Comparison of ENCODE assay signal across 9 cellular contexts in the genomic region with DNA sequence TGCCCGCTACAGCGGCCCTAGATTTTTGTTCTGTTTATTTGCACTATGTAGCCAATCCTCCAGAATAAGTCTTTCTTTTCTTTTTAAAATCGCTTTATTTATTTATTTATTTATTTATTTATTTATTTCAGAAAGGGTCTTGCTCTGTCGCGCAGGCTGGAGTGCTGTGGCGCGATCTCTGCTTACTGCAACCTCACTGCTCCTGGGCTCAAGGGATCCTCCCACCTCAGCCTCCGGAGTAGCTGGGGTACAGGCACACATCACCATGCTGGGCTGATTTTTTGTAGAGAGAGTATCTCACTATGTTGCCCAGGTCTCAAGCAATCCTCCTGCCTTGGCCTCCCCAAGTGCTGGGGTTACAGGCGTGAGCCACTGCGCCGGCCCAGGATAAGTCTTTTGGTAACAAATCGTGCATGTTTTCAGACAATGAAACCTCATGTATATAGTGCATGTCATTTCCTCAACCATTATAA. TPM values are rescaled to one million over a fixed set of nuclear protein-coding genes. Genes with fewer than 3 reads are reported as not detected.
A peak's percentile ranks its signal among the peaks of the same experiment; 100 is the strongest.
DNase-seq lines count a peak whose midpoint lies in the region; ATAC-seq and TF ChIP-seq lines count a peak whose summit lies in the region.
"Had no signal": no experiment of that assay in that cellular context is flagged by ENCODE, and none has a peak within 500 bp of the region (broad histone marks: within the 10 kb centered on the region; RNA-seq: fewer than 3 reads in every experiment).

No MANE protein-coding gene starts in this region.

- intact Hi-C loops in gastrocnemius medialis (cut with DNase I; ENCODE audit: low total_unique reads), result loop anchor here (2.0 kb wide), 1 partner anchor 41 kb away; a partner anchor contains a TSS

- TF ChIP-seq CTCF in GM23338 (conservative IDR thresholded peaks at IDR 0.05; ENCODE audit: low read depth in 2 of 2), result no peak
- TF ChIP-seq CTCF in fibroblast of villous mesenchyme (IDR thresholded peaks at IDR 0.05; ENCODE audit: insufficient read depth, low read depth, low read length), result no peak
- TF ChIP-seq CTCF in gastrocnemius medialis (IDR thresholded peaks at IDR 0.05 in 4 of 5, conservative IDR thresholded peaks at IDR 0.05 in 1 of 5), result no peak
- TF ChIP-seq CTCF in GM10266 (IDR thresholded peaks at IDR 0.05; ENCODE audit: control insufficient read depth, insufficient read depth, low read depth, missing control alignments), result no peak

- H3K9me3 Mint-ChIP-seq in GM23338, result no peaks in the 10 kb centered on the region

- H4K20me1 ChIP-seq in GM23338 (replicated peaks; ENCODE audit: insufficient read depth), result peaks cover 15% of the 10 kb centered on the region

- DNase-seq in GM23338 (ENCODE audit: low spot score) (no peak), SK-N-MC (ENCODE audit: low read depth, low spot score) (no peak), fibroblast of villous mesenchyme (ENCODE audit: low read depth) (no peak), gastrocnemius medialis (no peak), GOT3 (lab: John Stamatoyannopoulos, UW) (no peak), GM10266 (ENCODE audit: extremely low spot score) (no peak), 8988T (no peak)

- in situ Hi-C loops in gastrocnemius medialis (cut with MboI; ENCODE audit: low sequenced_read_pairs in 4 of 4), result loop anchor here (10.0 to 25.0 kb wide), 4 partner anchors 55 to 258 kb away; a partner anchor contains a TSS

- no peak for TF ChIP-seq POLR2A in gastrocnemius medialis (IDR thresholded peaks at IDR 0.05)

- no peak overlapping the region for H3K9ac ChIP-seq in SK-N-MC (ENCODE audit: insufficient read length)

- H3K9me3 ChIP-seq in SK-N-MC (ENCODE audit: low read depth, low read length), result no peaks in the 10 kb centered on the region
- H3K9me3 ChIP-seq in gastrocnemius medialis, result no peaks in the 10 kb centered on the region

- no peaks in the 10 kb centered on the region for H3K36me3 ChIP-seq in GM23338 (ENCODE audit: insufficient read depth)
- H3K36me3 ChIP-seq in SK-N-MC (ENCODE audit: insufficient read depth, low read length), result peaks cover 11% of the 10 kb centered on the region
- H3K36me3 ChIP-seq in gastrocnemius medialis, result peaks cover 0 to 14% of the 10 kb centered on the region in 2 donors

- ATAC-seq in GM23338 (no peak), gastrocnemius medialis (no peak), HG03378 (IDR thresholded peaks at IDR 0.05; ENCODE audit: unreplicated experiment) (no peak)

- peaks cover 13% of the 10 kb centered on the region for H3K4me1 Mint-ChIP-seq in GM23338

- peaks cover 11% of the 10 kb centered on the region for H3K27me3 Mint-ChIP-seq in GM23338 (ENCODE audit: insufficient read depth, low read depth, poor library complexity)

- peaks cover 15% of the 10 kb centered on the region for H3K79me2 ChIP-seq in GM23338 (replicated peaks; ENCODE audit: insufficient read depth)

- no peak overlapping the region for H3K27ac Mint-ChIP-seq in GM23338

- H3K27ac ChIP-seq in GM23338 (ENCODE audit: low read depth), result no peak overlapping the region
- no peak overlapping the region for H3K27ac ChIP-seq in SK-N-MC
- H3K27ac ChIP-seq in gastrocnemius medialis, result peak overlapping the region; percentile 71 to 92 (median 88)

- H3K36me3 Mint-ChIP-seq in GM23338 (ENCODE audit: low read depth), result peaks cover 9% of the 10 kb centered on the region

- no peak overlapping the region for H3K4me2 ChIP-seq in GM23338

- no peaks in the 10 kb centered on the region for H3K9me2 ChIP-seq in GM23338 (ENCODE audit: insufficient read depth)

- H3K4me1 ChIP-seq in GM23338 (ENCODE audit: insufficient read depth), result peaks cover 10% of the 10 kb centered on the region
- peaks cover 16 to 19% of the 10 kb centered on the region in 2 donors for H3K4me1 ChIP-seq in gastrocnemius medialis

- peak overlapping the region; percentile 42 for H3K4me3 Mint-ChIP-seq in GM23338

- H3F3A ChIP-seq in GM23338 (replicated peaks; ENCODE audit: low read depth), result 0 out of 2 replicates have a peak, but pooled peaks cover 6% of the 10 kb centered on the region

- no peak overlapping the region; the same call in 1 of the 2 replicates for H2AFZ ChIP-seq in GM23338

- H3K4me3 ChIP-seq in GM23338 (peak overlapping the region; percentile 98), SK-N-MC (peak overlapping the region; percentile 97), fibroblast of villous mesenchyme (ENCODE audit: low read depth, low read length) (peak overlapping the region; percentile 86), gastrocnemius medialis (peak overlapping the region; percentile 79 to 95 (median 88))

- H3K27me3 ChIP-seq in GM23338 (ENCODE audit: insufficient read depth) (no peaks in the 10 kb centered on the region), gastrocnemius medialis (no peaks in the 10 kb centered on the region)

TF ChIP-seq in GM23338, 12 proteins besides CTCF, POLR2A, EP300 and RAD21 (continues in another document):
- TF ChIP-seq, protein P1, sequence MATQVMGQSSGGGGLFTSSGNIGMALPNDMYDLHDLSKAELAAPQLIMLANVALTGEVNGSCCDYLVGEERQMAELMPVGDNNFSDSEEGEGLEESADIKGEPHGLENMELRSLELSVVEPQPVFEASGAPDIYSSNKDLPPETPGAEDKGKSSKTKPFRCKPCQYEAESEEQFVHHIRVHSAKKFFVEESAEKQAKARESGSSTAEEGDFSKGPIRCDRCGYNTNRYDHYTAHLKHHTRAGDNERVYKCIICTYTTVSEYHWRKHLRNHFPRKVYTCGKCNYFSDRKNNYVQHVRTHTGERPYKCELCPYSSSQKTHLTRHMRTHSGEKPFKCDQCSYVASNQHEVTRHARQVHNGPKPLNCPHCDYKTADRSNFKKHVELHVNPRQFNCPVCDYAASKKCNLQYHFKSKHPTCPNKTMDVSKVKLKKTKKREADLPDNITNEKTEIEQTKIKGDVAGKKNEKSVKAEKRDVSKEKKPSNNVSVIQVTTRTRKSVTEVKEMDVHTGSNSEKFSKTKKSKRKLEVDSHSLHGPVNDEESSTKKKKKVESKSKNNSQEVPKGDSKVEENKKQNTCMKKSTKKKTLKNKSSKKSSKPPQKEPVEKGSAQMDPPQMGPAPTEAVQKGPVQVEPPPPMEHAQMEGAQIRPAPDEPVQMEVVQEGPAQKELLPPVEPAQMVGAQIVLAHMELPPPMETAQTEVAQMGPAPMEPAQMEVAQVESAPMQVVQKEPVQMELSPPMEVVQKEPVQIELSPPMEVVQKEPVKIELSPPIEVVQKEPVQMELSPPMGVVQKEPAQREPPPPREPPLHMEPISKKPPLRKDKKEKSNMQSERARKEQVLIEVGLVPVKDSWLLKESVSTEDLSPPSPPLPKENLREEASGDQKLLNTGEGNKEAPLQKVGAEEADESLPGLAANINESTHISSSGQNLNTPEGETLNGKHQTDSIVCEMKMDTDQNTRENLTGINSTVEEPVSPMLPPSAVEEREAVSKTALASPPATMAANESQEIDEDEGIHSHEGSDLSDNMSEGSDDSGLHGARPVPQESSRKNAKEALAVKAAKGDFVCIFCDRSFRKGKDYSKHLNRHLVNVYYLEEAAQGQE (IDR thresholded peaks at IDR 0.05; ENCODE audit: unreplicated experiment), result no peak
- TF ChIP-seq EZH2 (IDR thresholded peaks at IDR 0.05; ENCODE audit: low read depth, unreplicated experiment), result no peak
- no peak for TF ChIP-seq JUNB (IDR thresholded peaks at IDR 0.05; ENCODE audit: unreplicated experiment)
- no peak for TF ChIP-seq POLR2AphosphoS5 (IDR thresholded peaks at IDR 0.05; ENCODE audit: low read depth)
- no peak for TF ChIP-seq EZH2phosphoT487 (IDR thresholded peaks at IDR 0.05; ENCODE audit: unreplicated experiment)
- no peak for TF ChIP-seq STAT1 (IDR thresholded peaks at IDR 0.05; ENCODE audit: unreplicated experiment)

RNA-seq across cellular contexts. Expression of a gene that starts 0.3 kb away (rescaled TPM):
- total RNA-seq in GM23338 (2014; rRNA removed; shearing (Covaris generic)), result 25.3 and 36.0 TPM in 2 replicates
- polyA plus RNA-seq in GM23338 (2016; fragmentation: Nextera tagmentation; extraction: Ambion mirVana), result 18.9 and 19.0 TPM in 2 replicates
- total RNA-seq in fibroblast of villous mesenchyme (18.0 and 30.7 TPM in 2 replicates), gastrocnemius medialis (10 to 100 TPM; 17.3 to 34.0 (median 27.9) TPM)

RNA-seq across cellular contexts. Expression of a gene that starts 15.4 kb away (rescaled TPM):
- total RNA-seq in GM23338 (2014; rRNA removed; shearing (Covaris generic)), result not detected in 2 replicates
- not detected in 2 replicates for polyA plus RNA-seq in GM23338 (2016; fragmentation: Nextera tagmentation; extraction: Ambion mirVana)
- not detected in 2 replicates for total RNA-seq in fibroblast of villous mesenchyme
- not detected for total RNA-seq in gastrocnemius medialis
- total RNA-seq: endothelial cell of umbilical vein had no signal
- polyA plus RNA-seq: endothelial cell of umbilical vein had no signal

RNA-seq across cellular contexts. Expression of a gene that starts 38.0 kb away (rescaled TPM):
- total RNA-seq in GM23338 (2014; rRNA removed; shearing (Covaris generic)), result 20.1 and 27.7 TPM in 2 replicates
- polyA plus RNA-seq in GM23338 (2016; fragmentation: Nextera tagmentation; extraction: Ambion mirVana), result 4.5 and 5.4 TPM in 2 replicates
- total RNA-seq in fibroblast of villous mesenchyme (under 0.01 and 2.9 TPM in 2 replicates), gastrocnemius medialis (1 to 10 TPM; 2.8 to 8.2 (median 5.4) TPM)
- total RNA-seq: endothelial cell of umbilical vein had no signal
- polyA plus RNA-seq: endothelial cell of umbilical vein had no signal

RNA-seq across cellular contexts. Expression of a gene that starts 40.1 kb away (rescaled TPM):
- total RNA-seq in GM23338 (2014; rRNA removed; shearing (Covaris generic)), result 86.6 and 102 TPM in 2 replicates
- polyA plus RNA-seq in GM23338 (2016; fragmentation: Nextera tagmentation; extraction: Ambion mirVana), result 79.4 and 81.0 TPM in 2 replicates
- total RNA-seq in fibroblast of villous mesenchyme, result 110 and 130 TPM in 2 replicates
- 10 to 100 TPM; 61.9 to 84.4 (median 72.5) TPM for total RNA-seq in gastrocnemius medialis

RNA-seq across cellular contexts. Expression of a gene that starts 46.8 kb away (rescaled TPM):
- total RNA-seq in GM23338 (2014; rRNA removed; shearing (Covaris generic)), result not detected in 2 replicates
- polyA plus RNA-seq in GM23338 (2016; fragmentation: Nextera tagmentation; extraction: Ambion mirVana), result 0.09 TPM in 1 of 2 replicates, not detected in the other
- total RNA-seq in fibroblast of villous mesenchyme (not detected in 2 replicates), gastrocnemius medialis (1 to 10 TPM in 2 of 4 donors, under 1 TPM in 2; 0.46 to 1.4 (median 1.1) TPM)
- total RNA-seq: endothelial cell of umbilical vein had no signal
- polyA plus RNA-seq: endothelial cell of umbilical vein had no signal

Comparison
In these comparisons a context has a peak if more than half of its experiments do, and no peak if none do; other contexts are left out.
1. H3K27ac ChIP-seq: peak in gastrocnemius medialis (4 of 4); none in GM23338 (single experiment) and SK-N-MC (single experiment).
2. Peak in every context shown above with its lines, with median percentiles within 50 percentile points of each other: H3K4me3 ChIP-seq.